In genomic region chr6:154440022-154440421, GRCh38 we compare ENCODE assay signal across 1 cellular context.
TF ChIP-seq lines count a peak whose summit lies in the region.

No MANE protein-coding gene starts in this region.

TF ChIP-seq in HepG2, 621 proteins besides CTCF, POLR2A, EP300 and RAD21 (continued from another document and continues in another):
- TF ChIP-seq TCF7 (IDR thresholded peaks at IDR 0.05; ENCODE audit: low read depth) (peak; percentile 36; the same call in 1 of the 2 replicates), ZMYM4 (CRISPR knock-in tag; IDR thresholded peaks at IDR 0.05) (peak; percentile 95), CERS6 (CRISPR knock-in tag; IDR thresholded peaks at IDR 0.05) (no peak), ZNF780A (CRISPR knock-in tag; IDR thresholded peaks at IDR 0.05) (peak; percentile 55; the same call in 1 of the 2 replicates), ZNF747 (CRISPR knock-in tag; IDR thresholded peaks at IDR 0.05; ENCODE audit: borderline replicate concordance) (no peak), ETV5 (CRISPR knock-in tag; IDR thresholded peaks at IDR 0.05; ENCODE audit: borderline replicate concordance) (peak; percentile 40; the same call in 1 of the 2 replicates), MTF1 (CRISPR knock-in tag; IDR thresholded peaks at IDR 0.05) (peak; percentile 69; the same call in 1 of the 2 replicates), HDAC1 (CRISPR knock-in tag; IDR thresholded peaks at IDR 0.05) (peak; percentile 70), RERE (CRISPR knock-in tag; IDR thresholded peaks at IDR 0.05; ENCODE audit: low read depth) (peak; percentile 67; the same call in 1 of the 2 replicates), ZHX2 (IDR thresholded peaks at IDR 0.05; ENCODE audit: low read depth) (0 out of 2 replicates have a peak, but pooled peaks have one; percentile 69), ZHX2 (CRISPR knock-in tag; IDR thresholded peaks at IDR 0.05; ENCODE audit: borderline replicate concordance) (no peak), ZNF775 (CRISPR knock-in tag; IDR thresholded peaks at IDR 0.05; ENCODE audit: borderline replicate concordance) (no peak), XBP1 (CRISPR knock-in tag; IDR thresholded peaks at IDR 0.05) (peak; percentile 69; the same call in 1 of the 2 replicates), RNF2 (conservative IDR thresholded peaks at IDR 0.05; ENCODE audit: low read depth) (peak; percentile 78; the same call in 1 of the 2 replicates), SNAPC4 (CRISPR knock-in tag; IDR thresholded peaks at IDR 0.05) (no peak), TBX2 (CRISPR knock-in tag; IDR thresholded peaks at IDR 0.05; ENCODE audit: borderline replicate concordance) (peak; percentile 68; the same call in 1 of the 2 replicates), CEBPZ (IDR thresholded peaks at IDR 0.05; ENCODE audit: low read length) (no peak), GATAD2A (CRISPR knock-in tag; IDR thresholded peaks at IDR 0.05) (peak; percentile 98), GABPA (IDR thresholded peaks at IDR 0.05; ENCODE audit: low read depth, low read length) (no peak), GABPA (CRISPR knock-in tag; IDR thresholded peaks at IDR 0.05; ENCODE audit: low read depth) (peak; percentile 46; the same call in 1 of the 2 replicates), BCL6 (CRISPR knock-in tag; IDR thresholded peaks at IDR 0.05) (peak; percentile 90), AKNA (CRISPR knock-in tag; IDR thresholded peaks at IDR 0.05; ENCODE audit: borderline replicate concordance) (no peak), FOSL2 (CRISPR knock-in tag; IDR thresholded peaks at IDR 0.05) (peak; percentile 76), JUNB (CRISPR knock-in tag; IDR thresholded peaks at IDR 0.05; ENCODE audit: borderline replicate concordance) (peak; percentile 84; the same call in 1 of the 2 replicates), DPF2 (CRISPR knock-in tag; IDR thresholded peaks at IDR 0.05; ENCODE audit: borderline replicate concordance, low read depth) (0 out of 2 replicates have a peak, but pooled peaks have one; percentile 64), TAF1 (CRISPR knock-in tag; IDR thresholded peaks at IDR 0.05) (no peak), MAFK (conservative IDR thresholded peaks at IDR 0.05 in 1 of 2, IDR thresholded peaks at IDR 0.05 in 1 of 2; ENCODE audit: low read length in 2 of 2) (peak; percentile 69 to 76)
